In the genomic region with DNA sequence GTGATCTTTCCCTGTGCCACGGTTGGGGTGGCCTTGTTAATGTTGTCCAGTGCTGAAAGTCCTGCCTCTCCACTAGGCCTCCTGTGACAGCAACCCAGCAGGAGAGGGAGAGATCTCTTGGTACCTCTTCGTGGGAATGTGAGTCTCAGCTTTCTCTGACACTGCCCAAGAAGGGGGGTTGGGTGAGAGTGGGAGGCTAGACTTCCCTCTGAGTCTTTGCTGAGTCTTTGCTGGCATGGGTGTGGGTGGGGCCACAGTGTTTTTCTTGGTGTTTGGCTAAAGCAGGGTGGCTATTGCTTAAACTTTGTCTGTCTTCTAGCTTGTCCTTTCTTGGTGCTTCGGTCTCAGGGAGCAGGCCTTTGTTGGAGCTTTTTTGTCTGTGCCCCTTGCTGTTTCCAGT, we compare ENCODE assay signal across 21 cellular contexts.
DNase-seq lines count a peak whose midpoint lies in the region; ATAC-seq and TF ChIP-seq lines count a peak whose summit lies in the region.
"Had no signal": no experiment of that assay in that cellular context is flagged by ENCODE, and none has a peak within 500 bp of the region (broad histone marks: within the 10 kb centered on the region; RNA-seq: fewer than 3 reads in every experiment).

No MANE protein-coding gene starts in this region.

- no peaks in the 10 kb centered on the region; the same call in 1 of the 2 replicates for H3K36me3 Mint-ChIP-seq in WTC11
- no peaks in the 10 kb centered on the region for H3K36me3 Mint-ChIP-seq in osteocyte (ENCODE audit: unreplicated experiment)

- H3K27ac Mint-ChIP-seq in WTC11: peak overlapping the region; percentile 51; the same call in 1 of the 2 replicates
- peak overlapping the region; percentile 64 for H3K27ac Mint-ChIP-seq in osteocyte (ENCODE audit: unreplicated experiment)
- H3K27ac Mint-ChIP-seq: GM23338 had no signal

- CTCF ChIA-PET in WTC11 (lab: Charles Lee): interaction anchor here (0.6 to 1.1 kb wide), 2 partner anchors 14 to 518 kb away, joined by 3 to 4 read pairs; no protein-coding TSS in a partner anchor

- H3K9me3 Mint-ChIP-seq in WTC11 (0 out of 2 replicates have a peak, but pooled peaks cover 5% of the 10 kb centered on the region), osteocyte (ENCODE audit: unreplicated experiment) (no peaks in the 10 kb centered on the region)
- H3K9me3 Mint-ChIP-seq: GM23338 had no signal

- H3K27me3 Mint-ChIP-seq in WTC11 (ENCODE audit: low read depth) (no peaks in the 10 kb centered on the region), osteocyte (ENCODE audit: unreplicated experiment) (no peaks in the 10 kb centered on the region)

- H3K4me3 Mint-ChIP-seq in WTC11 (no peak overlapping the region), osteocyte (ENCODE audit: unreplicated experiment) (no peak overlapping the region)
- H3K4me3 Mint-ChIP-seq: GM23338 had no signal

- ATAC-seq in WTC11 (no peak), GM21717 (IDR thresholded peaks at IDR 0.05; ENCODE audit: unreplicated experiment) (no peak), HG03354 (IDR thresholded peaks at IDR 0.05; ENCODE audit: poor library complexity, severe bottlenecking, unreplicated experiment) (no peak)
- ATAC-seq: GM23338, HCT116 had no signal

- no peak overlapping the region for H3K4me3 ChIP-seq in fibroblast of the aortic adventitia (ENCODE audit: low read depth, low read length)
- H3K4me3 ChIP-seq: GM23338, PC-9 had no signal

- TF ChIP-seq CTCF in WTC11 (IDR thresholded peaks at IDR 0.05): no peak
- no peak for TF ChIP-seq CTCF in fibroblast of the aortic adventitia (IDR thresholded peaks at IDR 0.05; ENCODE audit: insufficient read depth, low read length)
- no peak for TF ChIP-seq CTCF in osteocyte (IDR thresholded peaks at IDR 0.05)

- POLR2A ChIA-PET in WTC11 (lab: Charles Lee): no interaction called here

- H3K4me1 Mint-ChIP-seq in WTC11 (peaks cover 5% of the 10 kb centered on the region; the same call in 1 of the 2 replicates), osteocyte (ENCODE audit: unreplicated experiment) (peaks cover 47% of the 10 kb centered on the region)

- DNase-seq in CD1c-positive myeloid dendritic cell (ENCODE audit: extremely low spot score) (peak; percentile 37), WTC11 (ENCODE audit: low spot score) (no peak), fibroblast of the aortic adventitia (ENCODE audit: low read depth) (peak; percentile 6), osteocyte (ENCODE audit: extremely low spot score, unreplicated experiment) (no peak), UCSD-AML1 (lab: John Stamatoyannopoulos, UW; ENCODE audit: unreplicated experiment) (no peak), COR-L47 (lab: John Stamatoyannopoulos, UW) (no peak)
- DNase-seq: DMS79, Karpas-422, MV-4-11, NCI-H1105 treated with DMSO at 0.1 percent for 48 hours, NCI-H2029 treated with DMSO at 0.1 percent for 48 hours, NCI-H226, NCI-H510A treated with DMSO at 0.1 percent for 48 hours, NCI-H748 treated with DMSO at 0.1 percent for 48 hours, PC-9, RPMI8226, SHP77 had no signal

TF ChIP-seq in WTC11, 78 proteins besides CTCF, POLR2A, EP300 and RAD21:
- TF ChIP-seq ZNF416 (CRISPR knock-in tag; IDR thresholded peaks at IDR 0.05): no peak

Comparison
In these comparisons a context has a peak if more than half of its experiments do, and no peak if none do; other contexts are left out.
1. DNase-seq: peak in CD1c-positive myeloid dendritic cell (single experiment) and fibroblast of the aortic adventitia (single experiment); none in WTC11 (single experiment), osteocyte (single experiment), UCSD-AML1 (single experiment) and COR-L47 (single experiment).